In the genomic region with DNA sequence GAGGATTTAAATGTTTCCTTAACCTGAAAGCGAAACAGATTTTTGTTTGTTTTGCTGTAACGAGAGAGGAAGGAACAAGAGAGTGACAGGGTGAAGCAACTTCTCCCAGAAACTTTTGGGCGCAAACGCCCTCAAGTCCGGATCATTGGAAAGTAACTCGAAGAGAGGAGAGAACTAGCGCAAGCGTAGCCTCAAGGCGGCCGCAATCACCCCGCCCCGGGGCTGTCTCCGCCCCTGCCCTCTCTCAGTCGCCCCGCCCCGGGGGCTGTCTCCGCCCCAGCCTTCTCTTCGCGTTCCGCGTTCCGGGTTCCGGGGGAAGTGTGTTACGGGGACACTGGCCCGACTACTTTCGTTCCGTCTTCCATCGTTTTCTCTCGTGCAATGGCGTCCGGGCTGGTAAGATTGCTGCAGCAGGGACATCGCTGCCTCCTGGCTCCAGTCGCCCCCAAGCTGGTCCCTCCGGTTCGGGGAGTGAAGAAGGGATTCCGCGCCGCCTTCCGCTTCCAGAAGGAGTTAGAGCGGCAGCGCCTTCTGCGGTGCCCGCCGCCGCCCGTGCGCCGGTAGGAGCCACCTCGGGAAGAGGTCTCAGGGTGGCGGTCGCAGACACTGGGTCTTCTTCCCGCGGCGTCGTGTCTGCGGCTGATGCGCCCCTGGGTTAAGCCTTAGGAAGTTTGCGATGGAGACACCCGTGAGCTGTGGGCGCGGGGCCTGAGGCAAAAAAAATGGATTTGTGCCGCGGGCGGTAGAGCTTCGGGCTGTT, we compare ENCODE assay signal across 1 cellular context.
TF ChIP-seq lines count a peak whose summit lies in the region.

A gene (plus strand): TSS at position 372 of the 760 bp plus-strand sequence. CDS start 10 bp downstream, at position 382.

TF ChIP-seq in K562, 482 proteins besides CTCF, POLR2A, EP300 and RAD21 (continued from another document and continues in another):
- TF ChIP-seq, protein P1, sequence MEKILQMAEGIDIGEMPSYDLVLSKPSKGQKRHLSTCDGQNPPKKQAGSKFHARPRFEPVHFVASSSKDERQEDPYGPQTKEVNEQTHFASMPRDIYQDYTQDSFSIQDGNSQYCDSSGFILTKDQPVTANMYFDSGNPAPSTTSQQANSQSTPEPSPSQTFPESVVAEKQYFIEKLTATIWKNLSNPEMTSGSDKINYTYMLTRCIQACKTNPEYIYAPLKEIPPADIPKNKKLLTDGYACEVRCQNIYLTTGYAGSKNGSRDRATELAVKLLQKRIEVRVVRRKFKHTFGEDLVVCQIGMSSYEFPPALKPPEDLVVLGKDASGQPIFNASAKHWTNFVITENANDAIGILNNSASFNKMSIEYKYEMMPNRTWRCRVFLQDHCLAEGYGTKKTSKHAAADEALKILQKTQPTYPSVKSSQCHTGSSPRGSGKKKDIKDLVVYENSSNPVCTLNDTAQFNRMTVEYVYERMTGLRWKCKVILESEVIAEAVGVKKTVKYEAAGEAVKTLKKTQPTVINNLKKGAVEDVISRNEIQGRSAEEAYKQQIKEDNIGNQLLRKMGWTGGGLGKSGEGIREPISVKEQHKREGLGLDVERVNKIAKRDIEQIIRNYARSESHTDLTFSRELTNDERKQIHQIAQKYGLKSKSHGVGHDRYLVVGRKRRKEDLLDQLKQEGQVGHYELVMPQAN (IDR thresholded peaks at IDR 0.05; ENCODE audit: borderline replicate concordance) = peak; percentile 77; the same call in 1 of the 2 replicates
- TF ChIP-seq, protein P2, sequence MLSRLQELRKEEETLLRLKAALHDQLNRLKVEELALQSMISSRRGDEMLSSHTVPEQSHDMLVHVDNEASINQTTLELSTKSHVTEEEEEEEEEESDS (CRISPR knock-in tag; IDR thresholded peaks at IDR 0.05) = no peak
- TF ChIP-seq, protein P3, sequence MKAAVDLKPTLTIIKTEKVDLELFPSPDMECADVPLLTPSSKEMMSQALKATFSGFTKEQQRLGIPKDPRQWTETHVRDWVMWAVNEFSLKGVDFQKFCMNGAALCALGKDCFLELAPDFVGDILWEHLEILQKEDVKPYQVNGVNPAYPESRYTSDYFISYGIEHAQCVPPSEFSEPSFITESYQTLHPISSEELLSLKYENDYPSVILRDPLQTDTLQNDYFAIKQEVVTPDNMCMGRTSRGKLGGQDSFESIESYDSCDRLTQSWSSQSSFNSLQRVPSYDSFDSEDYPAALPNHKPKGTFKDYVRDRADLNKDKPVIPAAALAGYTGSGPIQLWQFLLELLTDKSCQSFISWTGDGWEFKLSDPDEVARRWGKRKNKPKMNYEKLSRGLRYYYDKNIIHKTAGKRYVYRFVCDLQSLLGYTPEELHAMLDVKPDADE (conservative IDR thresholded peaks at IDR 0.05; ENCODE audit: control insufficient read depth, low read depth, low read length) = 0 out of 2 replicates have a peak, but pooled peaks have one; percentile 52
- TF ChIP-seq, protein P4, sequence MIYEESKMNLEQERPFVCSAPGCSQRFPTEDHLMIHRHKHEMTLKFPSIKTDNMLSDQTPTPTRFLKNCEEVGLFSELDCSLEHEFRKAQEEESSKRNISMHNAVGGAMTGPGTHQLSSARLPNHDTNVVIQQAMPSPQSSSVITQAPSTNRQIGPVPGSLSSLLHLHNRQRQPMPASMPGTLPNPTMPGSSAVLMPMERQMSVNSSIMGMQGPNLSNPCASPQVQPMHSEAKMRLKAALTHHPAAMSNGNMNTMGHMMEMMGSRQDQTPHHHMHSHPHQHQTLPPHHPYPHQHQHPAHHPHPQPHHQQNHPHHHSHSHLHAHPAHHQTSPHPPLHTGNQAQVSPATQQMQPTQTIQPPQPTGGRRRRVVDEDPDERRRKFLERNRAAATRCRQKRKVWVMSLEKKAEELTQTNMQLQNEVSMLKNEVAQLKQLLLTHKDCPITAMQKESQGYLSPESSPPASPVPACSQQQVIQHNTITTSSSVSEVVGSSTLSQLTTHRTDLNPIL (CRISPR knock-in tag; IDR thresholded peaks at IDR 0.05) = no peak
- TF ChIP-seq, protein P5, sequence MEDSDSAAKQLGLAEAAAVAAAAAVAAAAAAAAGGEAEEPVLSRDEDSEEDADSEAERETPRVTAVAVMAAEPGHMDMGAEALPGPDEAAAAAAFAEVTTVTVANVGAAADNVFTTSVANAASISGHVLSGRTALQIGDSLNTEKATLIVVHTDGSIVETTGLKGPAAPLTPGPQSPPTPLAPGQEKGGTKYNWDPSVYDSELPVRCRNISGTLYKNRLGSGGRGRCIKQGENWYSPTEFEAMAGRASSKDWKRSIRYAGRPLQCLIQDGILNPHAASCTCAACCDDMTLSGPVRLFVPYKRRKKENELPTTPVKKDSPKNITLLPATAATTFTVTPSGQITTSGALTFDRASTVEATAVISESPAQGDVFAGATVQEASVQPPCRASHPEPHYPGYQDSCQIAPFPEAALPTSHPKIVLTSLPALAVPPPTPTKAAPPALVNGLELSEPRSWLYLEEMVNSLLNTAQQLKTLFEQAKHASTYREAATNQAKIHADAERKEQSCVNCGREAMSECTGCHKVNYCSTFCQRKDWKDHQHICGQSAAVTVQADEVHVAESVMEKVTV (CRISPR knock-in tag; IDR thresholded peaks at IDR 0.05) = no peak
- TF ChIP-seq RHOXF2B (CRISPR knock-in tag; conservative IDR thresholded peaks at IDR 0.05) (no peak), SNIP1 (IDR thresholded peaks at IDR 0.05; ENCODE audit: low read depth) (no peak), SMARCE1 (IDR thresholded peaks at IDR 0.05) (0 out of 2 replicates have a peak, but pooled peaks have one; percentile 38), ZNF696 (CRISPR knock-in tag; conservative IDR thresholded peaks at IDR 0.05) (no peak), ZNF224 (CRISPR knock-in tag; IDR thresholded peaks at IDR 0.05) (no peak), POLR2B (IDR thresholded peaks at IDR 0.05; ENCODE audit: low read depth, partially characterized antibody) (peak; percentile 60), NR4A1 (CRISPR knock-in tag; IDR thresholded peaks at IDR 0.05) (no peak), NR4A1 (tag; IDR thresholded peaks at IDR 0.05) (peak; percentile 74; the same call in 1 of the 2 replicates), ZFP36 (IDR thresholded peaks at IDR 0.05; ENCODE audit: low read depth, low read length, partially characterized antibody) (peak; percentile 25), GTF2F1 (IDR thresholded peaks at IDR 0.05; ENCODE audit: low read depth, low read length) (peak; percentile 57; the same call in 1 of the 2 replicates), GABPA (tag; conservative IDR thresholded peaks at IDR 0.05; ENCODE audit: low read depth) (peak; percentile 97), CBX5 (IDR thresholded peaks at IDR 0.05; ENCODE audit: borderline replicate concordance, low read depth) (peak; percentile 53; the same call in 1 of the 2 replicates), ZSCAN32 (CRISPR knock-in tag; IDR thresholded peaks at IDR 0.05) (no peak), FOSL1 (tag; conservative IDR thresholded peaks at IDR 0.05) (no peak), HNRNPL (IDR thresholded peaks at IDR 0.05; ENCODE audit: low read depth, low read length) (no peak), ZNF586 (CRISPR knock-in tag; conservative IDR thresholded peaks at IDR 0.05) (no peak), SIRT6 (IDR thresholded peaks at IDR 0.05; ENCODE audit: low read depth, low read length) (no peak), SMC3 (conservative IDR thresholded peaks at IDR 0.05; ENCODE audit: insufficient read depth, low read depth, low read length) (no peak), TBP (optimal IDR thresholded peaks at IDR 0.05; ENCODE audit: low read depth, low read length) (peak; percentile 89), KDM2B (CRISPR knock-in tag; IDR thresholded peaks at IDR 0.05) (peak; percentile 93; the same call in 1 of the 2 replicates), ZNF165 (CRISPR knock-in tag; IDR thresholded peaks at IDR 0.05; ENCODE audit: borderline replicate concordance) (no peak), ZNF431 (CRISPR knock-in tag; IDR thresholded peaks at IDR 0.05) (0 out of 2 replicates have a peak, but pooled peaks have one; percentile 37), HNRNPLL (IDR thresholded peaks at IDR 0.05; ENCODE audit: low read depth, low read length, poor library complexity, severe bottlenecking) (peak; percentile 95), POU5F1 (IDR thresholded peaks at IDR 0.05; ENCODE audit: borderline replicate concordance, low read depth, low read length, partially characterized antibody) (peak; percentile 34), ZNF766 (CRISPR knock-in tag; conservative IDR thresholded peaks at IDR 0.05) (peak; percentile 51)
- TF ChIP-seq, protein P6, sequence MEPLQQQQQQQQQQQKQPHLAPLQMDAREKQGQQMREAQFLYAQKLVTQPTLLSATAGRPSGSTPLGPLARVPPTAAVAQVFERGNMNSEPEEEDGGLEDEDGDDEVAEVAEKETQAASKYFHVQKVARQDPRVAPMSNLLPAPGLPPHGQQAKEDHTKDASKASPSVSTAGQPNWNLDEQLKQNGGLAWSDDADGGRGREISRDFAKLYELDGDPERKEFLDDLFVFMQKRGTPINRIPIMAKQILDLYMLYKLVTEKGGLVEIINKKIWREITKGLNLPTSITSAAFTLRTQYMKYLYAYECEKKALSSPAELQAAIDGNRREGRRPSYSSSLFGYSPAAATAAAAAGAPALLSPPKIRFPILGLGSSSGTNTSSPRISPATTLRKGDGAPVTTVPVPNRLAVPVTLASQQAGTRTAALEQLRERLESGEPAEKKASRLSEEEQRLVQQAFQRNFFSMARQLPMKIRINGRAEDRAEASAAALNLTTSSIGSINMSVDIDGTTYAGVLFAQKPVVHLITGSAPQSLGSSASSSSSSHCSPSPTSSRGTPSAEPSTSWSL (CRISPR knock-in tag; IDR thresholded peaks at IDR 0.05; ENCODE audit: borderline replicate concordance) = no peak
- TF ChIP-seq, protein P7, sequence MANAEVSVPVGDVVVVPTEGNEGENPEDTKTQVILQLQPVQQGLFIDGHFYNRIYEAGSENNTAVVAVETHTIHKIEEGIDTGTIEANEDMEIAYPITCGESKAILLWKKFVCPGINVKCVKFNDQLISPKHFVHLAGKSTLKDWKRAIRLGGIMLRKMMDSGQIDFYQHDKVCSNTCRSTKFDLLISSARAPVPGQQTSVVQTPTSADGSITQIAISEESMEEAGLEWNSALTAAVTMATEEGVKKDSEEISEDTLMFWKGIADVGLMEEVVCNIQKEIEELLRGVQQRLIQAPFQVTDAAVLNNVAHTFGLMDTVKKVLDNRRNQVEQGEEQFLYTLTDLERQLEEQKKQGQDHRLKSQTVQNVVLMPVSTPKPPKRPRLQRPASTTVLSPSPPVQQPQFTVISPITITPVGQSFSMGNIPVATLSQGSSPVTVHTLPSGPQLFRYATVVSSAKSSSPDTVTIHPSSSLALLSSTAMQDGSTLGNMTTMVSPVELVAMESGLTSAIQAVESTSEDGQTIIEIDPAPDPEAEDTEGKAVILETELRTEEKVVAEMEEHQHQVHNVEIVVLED (CRISPR knock-in tag; IDR thresholded peaks at IDR 0.05) = peak; percentile 59; the same call in 1 of the 2 replicates
- TF ChIP-seq, protein P8, sequence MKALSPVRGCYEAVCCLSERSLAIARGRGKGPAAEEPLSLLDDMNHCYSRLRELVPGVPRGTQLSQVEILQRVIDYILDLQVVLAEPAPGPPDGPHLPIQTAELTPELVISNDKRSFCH (CRISPR knock-in tag; IDR thresholded peaks at IDR 0.05) = no peak
- TF ChIP-seq, protein P8 (tag; IDR thresholded peaks at IDR 0.05) = peak; percentile 69; the same call in 1 of the 2 replicates
- TF ChIP-seq, protein P9, sequence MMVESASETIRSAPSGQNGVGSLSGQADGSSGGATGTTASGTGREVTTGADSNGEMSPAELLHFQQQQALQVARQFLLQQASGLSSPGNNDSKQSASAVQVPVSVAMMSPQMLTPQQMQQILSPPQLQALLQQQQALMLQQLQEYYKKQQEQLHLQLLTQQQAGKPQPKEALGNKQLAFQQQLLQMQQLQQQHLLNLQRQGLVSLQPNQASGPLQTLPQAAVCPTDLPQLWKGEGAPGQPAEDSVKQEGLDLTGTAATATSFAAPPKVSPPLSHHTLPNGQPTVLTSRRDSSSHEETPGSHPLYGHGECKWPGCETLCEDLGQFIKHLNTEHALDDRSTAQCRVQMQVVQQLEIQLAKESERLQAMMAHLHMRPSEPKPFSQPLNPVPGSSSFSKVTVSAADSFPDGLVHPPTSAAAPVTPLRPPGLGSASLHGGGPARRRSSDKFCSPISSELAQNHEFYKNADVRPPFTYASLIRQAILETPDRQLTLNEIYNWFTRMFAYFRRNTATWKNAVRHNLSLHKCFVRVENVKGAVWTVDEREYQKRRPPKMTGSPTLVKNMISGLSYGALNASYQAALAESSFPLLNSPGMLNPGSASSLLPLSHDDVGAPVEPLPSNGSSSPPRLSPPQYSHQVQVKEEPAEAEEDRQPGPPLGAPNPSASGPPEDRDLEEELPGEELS (CRISPR knock-in tag; IDR thresholded peaks at IDR 0.05; ENCODE audit: borderline replicate concordance) = no peak
- TF ChIP-seq, protein P10, sequence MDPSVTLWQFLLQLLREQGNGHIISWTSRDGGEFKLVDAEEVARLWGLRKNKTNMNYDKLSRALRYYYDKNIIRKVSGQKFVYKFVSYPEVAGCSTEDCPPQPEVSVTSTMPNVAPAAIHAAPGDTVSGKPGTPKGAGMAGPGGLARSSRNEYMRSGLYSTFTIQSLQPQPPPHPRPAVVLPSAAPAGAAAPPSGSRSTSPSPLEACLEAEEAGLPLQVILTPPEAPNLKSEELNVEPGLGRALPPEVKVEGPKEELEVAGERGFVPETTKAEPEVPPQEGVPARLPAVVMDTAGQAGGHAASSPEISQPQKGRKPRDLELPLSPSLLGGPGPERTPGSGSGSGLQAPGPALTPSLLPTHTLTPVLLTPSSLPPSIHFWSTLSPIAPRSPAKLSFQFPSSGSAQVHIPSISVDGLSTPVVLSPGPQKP (CRISPR knock-in tag; IDR thresholded peaks at IDR 0.05) = no peak
- TF ChIP-seq, protein P11, sequence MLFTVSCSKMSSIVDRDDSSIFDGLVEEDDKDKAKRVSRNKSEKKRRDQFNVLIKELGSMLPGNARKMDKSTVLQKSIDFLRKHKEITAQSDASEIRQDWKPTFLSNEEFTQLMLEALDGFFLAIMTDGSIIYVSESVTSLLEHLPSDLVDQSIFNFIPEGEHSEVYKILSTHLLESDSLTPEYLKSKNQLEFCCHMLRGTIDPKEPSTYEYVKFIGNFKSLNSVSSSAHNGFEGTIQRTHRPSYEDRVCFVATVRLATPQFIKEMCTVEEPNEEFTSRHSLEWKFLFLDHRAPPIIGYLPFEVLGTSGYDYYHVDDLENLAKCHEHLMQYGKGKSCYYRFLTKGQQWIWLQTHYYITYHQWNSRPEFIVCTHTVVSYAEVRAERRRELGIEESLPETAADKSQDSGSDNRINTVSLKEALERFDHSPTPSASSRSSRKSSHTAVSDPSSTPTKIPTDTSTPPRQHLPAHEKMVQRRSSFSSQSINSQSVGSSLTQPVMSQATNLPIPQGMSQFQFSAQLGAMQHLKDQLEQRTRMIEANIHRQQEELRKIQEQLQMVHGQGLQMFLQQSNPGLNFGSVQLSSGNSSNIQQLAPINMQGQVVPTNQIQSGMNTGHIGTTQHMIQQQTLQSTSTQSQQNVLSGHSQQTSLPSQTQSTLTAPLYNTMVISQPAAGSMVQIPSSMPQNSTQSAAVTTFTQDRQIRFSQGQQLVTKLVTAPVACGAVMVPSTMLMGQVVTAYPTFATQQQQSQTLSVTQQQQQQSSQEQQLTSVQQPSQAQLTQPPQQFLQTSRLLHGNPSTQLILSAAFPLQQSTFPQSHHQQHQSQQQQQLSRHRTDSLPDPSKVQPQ (CRISPR knock-in tag; IDR thresholded peaks at IDR 0.05; ENCODE audit: borderline replicate concordance) = no peak
- TF ChIP-seq, protein P12, sequence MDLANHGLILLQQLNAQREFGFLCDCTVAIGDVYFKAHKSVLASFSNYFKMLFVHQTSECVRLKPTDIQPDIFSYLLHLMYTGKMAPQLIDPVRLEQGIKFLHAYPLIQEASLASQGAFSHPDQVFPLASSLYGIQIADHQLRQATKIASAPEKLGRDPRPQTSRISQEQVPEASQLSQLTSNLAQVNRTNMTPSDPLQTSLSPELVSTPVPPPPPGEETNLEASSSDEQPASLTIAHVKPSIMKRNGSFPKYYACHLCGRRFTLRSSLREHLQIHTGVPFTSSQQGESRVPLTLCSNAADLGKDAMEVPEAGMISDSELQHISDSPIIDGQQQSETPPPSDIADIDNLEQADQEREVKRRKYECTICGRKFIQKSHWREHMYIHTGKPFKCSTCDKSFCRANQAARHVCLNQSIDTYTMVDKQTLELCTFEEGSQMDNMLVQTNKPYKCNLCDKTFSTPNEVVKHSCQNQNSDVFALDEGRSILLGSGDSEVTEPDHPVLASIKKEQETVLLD (IDR thresholded peaks at IDR 0.05) = peak; percentile 36; the same call in 1 of the 2 replicates
